ENCODE assay signal across 23 cellular contexts in the genomic region with DNA sequence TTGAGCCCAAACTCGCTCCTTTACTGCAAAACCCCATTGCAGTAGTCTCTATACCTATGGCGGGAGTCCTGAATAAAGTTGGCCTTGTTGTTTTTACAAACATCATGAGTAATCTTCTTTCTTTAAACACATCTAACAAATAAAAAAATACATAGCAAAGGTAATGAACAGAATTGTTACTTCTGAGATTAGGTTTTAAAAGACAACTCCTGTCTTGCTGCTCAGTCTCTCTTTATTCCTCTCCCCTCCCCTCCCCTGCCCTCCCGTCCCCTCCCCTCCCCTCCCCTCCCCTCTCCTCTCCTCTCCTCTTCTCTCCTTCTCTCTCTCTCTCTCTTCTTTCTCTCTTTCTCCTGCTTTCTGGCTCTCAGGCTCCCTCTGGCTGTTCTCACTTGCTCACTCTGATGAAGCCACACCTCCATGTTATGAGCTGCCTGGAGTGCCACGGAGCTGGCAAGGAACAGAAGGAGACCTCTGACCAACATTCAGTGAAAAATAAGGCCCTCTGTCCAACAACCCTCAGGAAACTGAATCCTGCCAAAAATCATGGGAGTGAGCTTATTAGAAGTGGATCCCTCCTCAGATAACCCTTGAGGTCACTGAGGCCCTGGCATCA.
DNase-seq lines count a peak whose midpoint lies in the region; ATAC-seq and TF ChIP-seq lines count a peak whose summit lies in the region.
"Had no signal": no experiment of that assay in that cellular context is flagged by ENCODE, and none has a peak within 500 bp of the region (broad histone marks: within the 10 kb centered on the region; RNA-seq: fewer than 3 reads in every experiment).

No MANE protein-coding gene starts in this region.

- no peak overlapping the region for H3K4me2 ChIP-seq in HCT116 (ENCODE audit: low read length)

- intact Hi-C loops in HCT116 (cut with micrococcal nuclease) (no loop called here), testis (cut with DNase I; ENCODE audit: low total_unique reads) (no loop called here)

- POLR2A ChIA-PET in HCT116 (lab: Charles Lee), result no interaction called here

- TF ChIP-seq POLR2A in HCT116 (IDR thresholded peaks at IDR 0.05; ENCODE audit: borderline replicate concordance, extremely low read depth, insufficient read depth, insufficient read length) (no peak), testis (IDR thresholded peaks at IDR 0.05) (no peak)

- H4K20me1 ChIP-seq in HCT116 (ENCODE audit: insufficient read depth), result no peaks in the 10 kb centered on the region

- H3K27me3 ChIP-seq in HCT116 (ENCODE audit: insufficient read depth, low read length) (no peaks in the 10 kb centered on the region), testis (no peaks in the 10 kb centered on the region)
- H3K27me3 ChIP-seq: adrenal gland, cardiac muscle cell, suprapubic skin had no signal

- H3K9me3 ChIP-seq in HCT116 (ENCODE audit: control insufficient read depth in 1 of 2, insufficient read depth in 1 of 2, low read depth in 1 of 2, low read length in 2 of 2) (0 out of 4 replicates have a peak, but pooled peaks cover 0 to 3% of the 10 kb centered on the region in 2 experiments), testis (no peaks in the 10 kb centered on the region)
- H3K9me3 ChIP-seq: adrenal gland, mucosa of descending colon, suprapubic skin had no signal

- H3K79me2 ChIP-seq in HCT116 (ENCODE audit: insufficient read depth, low read length), result no peaks in the 10 kb centered on the region

- H3K4me3 ChIP-seq in HCT116 (replicated peaks in 1 of 2; ENCODE audit: low read depth in 1 of 2, low read length in 2 of 2) (no peak overlapping the region), testis (no peak overlapping the region)
- H3K4me3 ChIP-seq: adrenal gland, cardiac muscle cell, mucosa of descending colon, skin epidermis, suprapubic skin had no signal

- H2AFZ ChIP-seq in HCT116 (ENCODE audit: low read depth, low read length, poor library complexity, severe bottlenecking), result no peak overlapping the region

- no peaks in the 10 kb centered on the region for H3K9me2 ChIP-seq in HCT116 (ENCODE audit: insufficient read depth)

- no peak for TF ChIP-seq RAD21 in HCT116 (IDR thresholded peaks at IDR 0.05; ENCODE audit: low read depth)

- RAD21 ChIA-PET in HCT116 (lab: Charles Lee; ENCODE audit: low non-redundant PET in 1 of 2, low total read pairs in 2 of 2, uncharacterized antibody in 2 of 2, unreplicated experiment in 2 of 2), result no interaction called here

- H3K27ac ChIP-seq in HCT116 (ENCODE audit: low read depth, low read length) (no peak overlapping the region), testis (no peak overlapping the region)
- H3K27ac ChIP-seq: adrenal gland, cardiac muscle cell, HL-60, skin epidermis, suprapubic skin had no signal

- ATAC-seq in HCT116 (peak; percentile 59), GM18873 (IDR thresholded peaks at IDR 0.05; ENCODE audit: low FRiP score, unreplicated experiment) (no peak), HG03025 (IDR thresholded peaks at IDR 0.05; ENCODE audit: low FRiP score, unreplicated experiment) (no peak)
- ATAC-seq: left ventricle myocardium superior; mucosa of descending colon; stimulated activated effector memory CD8-positive, alpha-beta T cell treated with anti-CD3 and anti-CD28 coated beads, Interleukin-12 subunit alpha, Interleukin-12 subunit beta, amount 100 ng/mL, for 72 hours had no signal

- DNase-seq in HCT116 (ENCODE audit: low read depth, low spot score), result no peak
- DNase-seq in amniotic epithelial cell (ENCODE audit: low read depth), result peak; percentile 5
- peak; percentile 26 for DNase-seq in iPS-NIHi7 (ENCODE audit: extremely low spot score)
- DNase-seq in testis, result peak; percentile 27
- DNase-seq in medulla oblongata (ENCODE audit: extremely low spot score), result no peak
- DNase-seq: activated CD4-positive, alpha-beta memory T cell treated with anti-CD3 and anti-CD28 coated beads for 36 hours; activated CD4-positive, CD25-positive, alpha-beta regulatory T cell; activated gamma-delta T cell; activated T-cell treated with anti-CD3 and anti-CD28 coated beads for 4 hours; adrenal gland; CD8-positive, alpha-beta memory T cell; left ventricle myocardium superior; mucosa of descending colon; NCI-H2107; stimulated activated CD4-positive, alpha-beta T cell treated with anti-CD3 and anti-CD28 coated beads, Interleukin-1b, Interleukin-23, amount 100 ng/mL, for 48 hours; T-helper 9 cell had no signal

- H3K9ac ChIP-seq in HCT116 (ENCODE audit: low read length), result no peak overlapping the region

- H3K4me1 ChIP-seq in HCT116 (ENCODE audit: control insufficient read depth in 1 of 2, insufficient read depth in 2 of 2, low read length in 2 of 2), result no peaks in the 10 kb centered on the region
- H3K4me1 ChIP-seq in testis, result no peaks in the 10 kb centered on the region
- H3K4me1 ChIP-seq: adrenal gland, suprapubic skin had no signal

- BruUV-seq in HCT116 (replicated peaks; lab: Mats Ljungman, UMichigan), result no TSS peak

- H3K36me3 ChIP-seq in HCT116 (ENCODE audit: control insufficient read depth in 1 of 2, insufficient read depth in 2 of 2, low read length in 2 of 2), result no peaks in the 10 kb centered on the region
- no peaks in the 10 kb centered on the region for H3K36me3 ChIP-seq in testis (ENCODE audit: low read depth, missing control alignments)
- H3K36me3 ChIP-seq: adrenal gland, cardiac muscle cell, suprapubic skin had no signal

- CTCF ChIA-PET in HCT116 (lab: Charles Lee), result interaction anchor here (0.6 kb wide), 1 partner anchor 31 kb away, joined by 4 read pairs; no protein-coding TSS in a partner anchor

- no peak for TF ChIP-seq CTCF in HCT116 (IDR thresholded peaks at IDR 0.05 in 2 of 3, conservative IDR thresholded peaks at IDR 0.05 in 1 of 3; ENCODE audit: borderline replicate concordance in 1 of 3, insufficient read depth in 1 of 3, low read depth in 2 of 3, low read length in 2 of 3)
- no peak for TF ChIP-seq CTCF in testis (IDR thresholded peaks at IDR 0.05)

- WGBS in testis, 2 donors, result 69 to 71% methylated on average over 4 of the region's 4 CpGs

TF ChIP-seq in HCT116, 20 proteins besides CTCF, POLR2A, EP300 and RAD21:
- TF ChIP-seq ZNF274 (IDR thresholded peaks at IDR 0.05; ENCODE audit: low read depth, low read length), result no peak
- TF ChIP-seq ZFX (IDR thresholded peaks at IDR 0.05), result no peak
- TF ChIP-seq, protein P1, sequence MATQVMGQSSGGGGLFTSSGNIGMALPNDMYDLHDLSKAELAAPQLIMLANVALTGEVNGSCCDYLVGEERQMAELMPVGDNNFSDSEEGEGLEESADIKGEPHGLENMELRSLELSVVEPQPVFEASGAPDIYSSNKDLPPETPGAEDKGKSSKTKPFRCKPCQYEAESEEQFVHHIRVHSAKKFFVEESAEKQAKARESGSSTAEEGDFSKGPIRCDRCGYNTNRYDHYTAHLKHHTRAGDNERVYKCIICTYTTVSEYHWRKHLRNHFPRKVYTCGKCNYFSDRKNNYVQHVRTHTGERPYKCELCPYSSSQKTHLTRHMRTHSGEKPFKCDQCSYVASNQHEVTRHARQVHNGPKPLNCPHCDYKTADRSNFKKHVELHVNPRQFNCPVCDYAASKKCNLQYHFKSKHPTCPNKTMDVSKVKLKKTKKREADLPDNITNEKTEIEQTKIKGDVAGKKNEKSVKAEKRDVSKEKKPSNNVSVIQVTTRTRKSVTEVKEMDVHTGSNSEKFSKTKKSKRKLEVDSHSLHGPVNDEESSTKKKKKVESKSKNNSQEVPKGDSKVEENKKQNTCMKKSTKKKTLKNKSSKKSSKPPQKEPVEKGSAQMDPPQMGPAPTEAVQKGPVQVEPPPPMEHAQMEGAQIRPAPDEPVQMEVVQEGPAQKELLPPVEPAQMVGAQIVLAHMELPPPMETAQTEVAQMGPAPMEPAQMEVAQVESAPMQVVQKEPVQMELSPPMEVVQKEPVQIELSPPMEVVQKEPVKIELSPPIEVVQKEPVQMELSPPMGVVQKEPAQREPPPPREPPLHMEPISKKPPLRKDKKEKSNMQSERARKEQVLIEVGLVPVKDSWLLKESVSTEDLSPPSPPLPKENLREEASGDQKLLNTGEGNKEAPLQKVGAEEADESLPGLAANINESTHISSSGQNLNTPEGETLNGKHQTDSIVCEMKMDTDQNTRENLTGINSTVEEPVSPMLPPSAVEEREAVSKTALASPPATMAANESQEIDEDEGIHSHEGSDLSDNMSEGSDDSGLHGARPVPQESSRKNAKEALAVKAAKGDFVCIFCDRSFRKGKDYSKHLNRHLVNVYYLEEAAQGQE (IDR thresholded peaks at IDR 0.05; ENCODE audit: low read depth), result no peak
- TF ChIP-seq JUND (IDR thresholded peaks at IDR 0.05), result no peak
- no peak for TF ChIP-seq POLR2AphosphoS5 (IDR thresholded peaks at IDR 0.05; ENCODE audit: low read depth, low read length)
- no peak for TF ChIP-seq CBX3 (IDR thresholded peaks at IDR 0.05; ENCODE audit: low read depth)
- TF ChIP-seq EZH2 (IDR thresholded peaks at IDR 0.05), result no peak

Comparison
In these comparisons a context has a peak if more than half of its experiments do, and no peak if none do; other contexts are left out.
1. DNase-seq: peak in amniotic epithelial cell (single experiment), iPS-NIHi7 (single experiment) and testis (single experiment); none in HCT116 (single experiment) and medulla oblongata (single experiment).